In genomic region chr11:129384415-129384814, GRCh38 we compare ENCODE assay signal across 8 cellular contexts. TPM values are rescaled to one million over a fixed set of nuclear protein-coding genes. Genes with fewer than 3 reads are reported as not detected.
"Had no signal": no experiment of that assay in that cellular context is flagged by ENCODE, and none has a peak within 500 bp of the region (broad histone marks: within the 10 kb centered on the region; RNA-seq: fewer than 3 reads in every experiment).

No MANE protein-coding gene starts in this region.

- H3K4me3 Mint-ChIP-seq: GM23338, H9 had no signal

- H3K4me3 ChIP-seq: GM23338 had no signal

- H3K9me3 Mint-ChIP-seq: GM23338, H9 had no signal

- ATAC-seq: GM23338 had no signal

- H3K4me1 Mint-ChIP-seq: GM23338, H9 had no signal

- H2AFZ ChIP-seq: GM23338 had no signal

- FAIRE-seq: H1, H54, HTR-8/SVneo had no signal

- H3K9ac ChIP-seq: KMS-11 had no signal

- H3K4me2 ChIP-seq: GM23338, KMS-11 had no signal

- H3K27ac ChIP-seq: KMS-11 had no signal

- H3K27ac Mint-ChIP-seq: GM23338, H9 had no signal

- DNase-seq: H9, HCEC 1CT, KBM-7 had no signal

RNA-seq across cellular contexts. Expression of gene BARX2, which starts 8.8 kb away (rescaled TPM):
- total RNA-seq: GM23338, H1, H9 had no signal
- polyA plus RNA-seq: GM23338, H1 had no signal
